1 cellular context compared by ENCODE assay signal in genomic region chr9:94819161-94819677, GRCh38.
TF ChIP-seq lines count a peak whose summit lies in the region.

No MANE protein-coding gene starts in this region.

TF ChIP-seq in HepG2, 621 proteins besides CTCF, POLR2A, EP300 and RAD21 (continued from another document):
- no peak for TF ChIP-seq ZBTB34 (CRISPR knock-in tag; IDR thresholded peaks at IDR 0.05)
- no peak for TF ChIP-seq ZNF784 (CRISPR knock-in tag; IDR thresholded peaks at IDR 0.05; ENCODE audit: borderline replicate concordance)
- no peak for TF ChIP-seq FOXA1 (IDR thresholded peaks at IDR 0.05)
- no peak for TF ChIP-seq FOXA1 (CRISPR knock-in tag; IDR thresholded peaks at IDR 0.05)
- TF ChIP-seq PAF1 (CRISPR knock-in tag; IDR thresholded peaks at IDR 0.05), result no peak
- no peak for TF ChIP-seq NRL (CRISPR knock-in tag; IDR thresholded peaks at IDR 0.05; ENCODE audit: borderline replicate concordance)
- no peak for TF ChIP-seq ZFP36 (IDR thresholded peaks at IDR 0.05; ENCODE audit: borderline replicate concordance, low read depth, low read length, partially characterized antibody)
- TF ChIP-seq ERF (CRISPR knock-in tag; IDR thresholded peaks at IDR 0.05), result no peak
